10 cellular contexts compared by ENCODE assay signal in the genomic region with DNA sequence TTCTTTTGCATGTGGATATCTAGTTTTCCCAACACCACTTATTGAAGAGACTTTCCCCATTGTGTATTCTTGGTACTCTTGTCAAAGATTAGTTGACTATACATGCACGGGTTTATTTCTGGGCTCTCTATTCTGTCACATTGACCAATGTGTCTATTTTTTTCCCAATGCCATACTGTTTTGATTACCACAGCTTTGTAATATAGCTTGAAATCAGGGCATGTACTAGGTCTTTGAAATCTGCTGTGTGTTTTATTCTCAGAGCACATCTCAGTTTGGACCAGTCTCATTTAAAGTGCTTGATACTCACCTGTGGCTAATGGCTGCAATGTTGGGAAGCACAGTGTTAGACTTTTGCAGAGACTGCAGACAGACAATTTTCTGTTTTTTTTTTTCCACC. TPM values are rescaled to one million over a fixed set of nuclear protein-coding genes. Genes with fewer than 3 reads are reported as not detected.
"Had no signal": no experiment of that assay in that cellular context is flagged by ENCODE, and none has a peak within 500 bp of the region (broad histone marks: within the 10 kb centered on the region; RNA-seq: fewer than 3 reads in every experiment).

No MANE protein-coding gene starts in this region.

- H3K27ac ChIP-seq: HL-60 had no signal

- H3K4me2 ChIP-seq: GM23338 had no signal

- DNase-seq: H9, HCEC 1CT, Kasumi-1, KG1 had no signal

- H2AFZ ChIP-seq: GM23338 had no signal

- FAIRE-seq: H1, H54 had no signal

- H3K4me3 ChIP-seq: GM23338 had no signal

- ATAC-seq: GM23338 had no signal

RNA-seq across cellular contexts. Expression of gene IL36G, which starts 32.8 kb away (rescaled TPM):
- total RNA-seq: GM23338, H1, H9, HT1080 had no signal
- polyA plus RNA-seq: GM23338, IgD-negative memory B cell had no signal

RNA-seq across cellular contexts. Expression of gene IL37, which starts 34.0 kb away (rescaled TPM):
- total RNA-seq: GM23338, H1, H9, HT1080 had no signal
- polyA plus RNA-seq: GM23338, IgD-negative memory B cell had no signal
